In the genomic region with DNA sequence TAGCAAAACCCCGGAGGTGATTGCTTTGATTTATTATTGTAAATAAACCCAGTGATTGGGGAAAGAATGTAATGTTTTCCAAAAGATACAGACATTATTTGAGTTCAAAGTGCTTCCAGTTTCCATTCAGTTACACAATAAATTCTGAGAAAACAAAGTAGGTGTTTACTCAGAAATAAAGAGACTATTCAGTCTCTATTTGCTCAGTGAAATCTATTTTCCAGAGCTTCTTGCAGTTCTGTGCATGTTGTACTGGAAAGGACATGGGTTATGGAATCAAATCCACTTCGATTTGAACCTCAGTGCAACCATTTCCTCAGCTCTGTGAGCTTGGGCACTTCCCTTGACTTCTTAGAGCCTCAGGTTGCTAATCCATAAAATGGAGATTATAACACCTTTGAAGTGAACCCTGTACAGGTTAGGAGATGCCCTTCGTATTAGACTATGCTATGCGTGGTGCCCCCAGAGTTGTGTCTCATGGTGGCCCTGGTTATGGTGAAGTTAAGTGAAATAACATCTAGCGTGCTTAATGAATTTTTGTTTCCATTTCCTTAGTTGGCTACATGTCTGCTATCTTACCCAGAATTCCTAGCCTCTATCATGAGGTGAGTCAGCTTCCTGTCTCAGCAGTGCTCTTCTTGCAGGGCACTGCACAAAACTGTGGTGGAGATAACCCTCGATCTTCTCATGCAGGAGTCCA, we compare ENCODE assay signal across 1 cellular context.
A peak's percentile ranks its signal among the peaks of the same experiment; 100 is the strongest.
TF ChIP-seq lines count a peak whose summit lies in the region.

No MANE protein-coding gene starts in this region.

TF ChIP-seq in K562, 482 proteins besides CTCF, POLR2A, EP300 and RAD21 (continued from another document):
- TF ChIP-seq, protein P1, sequence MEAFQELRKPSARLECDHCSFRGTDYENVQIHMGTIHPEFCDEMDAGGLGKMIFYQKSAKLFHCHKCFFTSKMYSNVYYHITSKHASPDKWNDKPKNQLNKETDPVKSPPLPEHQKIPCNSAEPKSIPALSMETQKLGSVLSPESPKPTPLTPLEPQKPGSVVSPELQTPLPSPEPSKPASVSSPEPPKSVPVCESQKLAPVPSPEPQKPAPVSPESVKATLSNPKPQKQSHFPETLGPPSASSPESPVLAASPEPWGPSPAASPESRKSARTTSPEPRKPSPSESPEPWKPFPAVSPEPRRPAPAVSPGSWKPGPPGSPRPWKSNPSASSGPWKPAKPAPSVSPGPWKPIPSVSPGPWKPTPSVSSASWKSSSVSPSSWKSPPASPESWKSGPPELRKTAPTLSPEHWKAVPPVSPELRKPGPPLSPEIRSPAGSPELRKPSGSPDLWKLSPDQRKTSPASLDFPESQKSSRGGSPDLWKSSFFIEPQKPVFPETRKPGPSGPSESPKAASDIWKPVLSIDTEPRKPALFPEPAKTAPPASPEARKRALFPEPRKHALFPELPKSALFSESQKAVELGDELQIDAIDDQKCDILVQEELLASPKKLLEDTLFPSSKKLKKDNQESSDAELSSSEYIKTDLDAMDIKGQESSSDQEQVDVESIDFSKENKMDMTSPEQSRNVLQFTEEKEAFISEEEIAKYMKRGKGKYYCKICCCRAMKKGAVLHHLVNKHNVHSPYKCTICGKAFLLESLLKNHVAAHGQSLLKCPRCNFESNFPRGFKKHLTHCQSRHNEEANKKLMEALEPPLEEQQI (IDR thresholded peaks at IDR 0.05) = no peak
- TF ChIP-seq ZKSCAN1 (IDR thresholded peaks at IDR 0.05; ENCODE audit: low read depth, low read length) (no peak), PTTG1 (tag; IDR thresholded peaks at IDR 0.05; ENCODE audit: low read depth) (peak; percentile 32; the same call in 1 of the 2 replicates), PRPF4 (IDR thresholded peaks at IDR 0.05; ENCODE audit: insufficient read depth, low read depth, low read length, poor library complexity, severe bottlenecking) (no peak), CBFA2T2 (conservative IDR thresholded peaks at IDR 0.05) (peak; percentile 43), ZNF695 (CRISPR knock-in tag; IDR thresholded peaks at IDR 0.05) (no peak), ATF1 (CRISPR knock-in tag; IDR thresholded peaks at IDR 0.05) (no peak), ATF1 (tag; IDR thresholded peaks at IDR 0.05) (no peak), CXXC5 (CRISPR knock-in tag; IDR thresholded peaks at IDR 0.05) (peak; percentile 57), ETV5 (CRISPR knock-in tag; IDR thresholded peaks at IDR 0.05; ENCODE audit: low read depth) (peak; percentile 70), SP2 (IDR thresholded peaks at IDR 0.05; ENCODE audit: extremely low read depth, low read depth, low read length, poor library complexity, severe bottlenecking) (no peak), HSF4 (CRISPR knock-in tag; IDR thresholded peaks at IDR 0.05; ENCODE audit: borderline replicate concordance) (0 out of 2 replicates have a peak, but pooled peaks have one; percentile 44), TRIM28 (IDR thresholded peaks at IDR 0.05) (no peak), ZNF644 (tag; IDR thresholded peaks at IDR 0.05; ENCODE audit: low read depth) (peak; percentile 70), NR3C1 (CRISPR knock-in tag; IDR thresholded peaks at IDR 0.05) (no peak), NCOA1 (IDR thresholded peaks at IDR 0.05; ENCODE audit: low read depth) (no peak), SLC30A9 (CRISPR knock-in tag; IDR thresholded peaks at IDR 0.05) (no peak), GABPB1 (CRISPR knock-in tag; IDR thresholded peaks at IDR 0.05) (peak; percentile 74)
- TF ChIP-seq, protein P2, sequence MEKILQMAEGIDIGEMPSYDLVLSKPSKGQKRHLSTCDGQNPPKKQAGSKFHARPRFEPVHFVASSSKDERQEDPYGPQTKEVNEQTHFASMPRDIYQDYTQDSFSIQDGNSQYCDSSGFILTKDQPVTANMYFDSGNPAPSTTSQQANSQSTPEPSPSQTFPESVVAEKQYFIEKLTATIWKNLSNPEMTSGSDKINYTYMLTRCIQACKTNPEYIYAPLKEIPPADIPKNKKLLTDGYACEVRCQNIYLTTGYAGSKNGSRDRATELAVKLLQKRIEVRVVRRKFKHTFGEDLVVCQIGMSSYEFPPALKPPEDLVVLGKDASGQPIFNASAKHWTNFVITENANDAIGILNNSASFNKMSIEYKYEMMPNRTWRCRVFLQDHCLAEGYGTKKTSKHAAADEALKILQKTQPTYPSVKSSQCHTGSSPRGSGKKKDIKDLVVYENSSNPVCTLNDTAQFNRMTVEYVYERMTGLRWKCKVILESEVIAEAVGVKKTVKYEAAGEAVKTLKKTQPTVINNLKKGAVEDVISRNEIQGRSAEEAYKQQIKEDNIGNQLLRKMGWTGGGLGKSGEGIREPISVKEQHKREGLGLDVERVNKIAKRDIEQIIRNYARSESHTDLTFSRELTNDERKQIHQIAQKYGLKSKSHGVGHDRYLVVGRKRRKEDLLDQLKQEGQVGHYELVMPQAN (IDR thresholded peaks at IDR 0.05; ENCODE audit: borderline replicate concordance) = no peak
- TF ChIP-seq, protein P3, sequence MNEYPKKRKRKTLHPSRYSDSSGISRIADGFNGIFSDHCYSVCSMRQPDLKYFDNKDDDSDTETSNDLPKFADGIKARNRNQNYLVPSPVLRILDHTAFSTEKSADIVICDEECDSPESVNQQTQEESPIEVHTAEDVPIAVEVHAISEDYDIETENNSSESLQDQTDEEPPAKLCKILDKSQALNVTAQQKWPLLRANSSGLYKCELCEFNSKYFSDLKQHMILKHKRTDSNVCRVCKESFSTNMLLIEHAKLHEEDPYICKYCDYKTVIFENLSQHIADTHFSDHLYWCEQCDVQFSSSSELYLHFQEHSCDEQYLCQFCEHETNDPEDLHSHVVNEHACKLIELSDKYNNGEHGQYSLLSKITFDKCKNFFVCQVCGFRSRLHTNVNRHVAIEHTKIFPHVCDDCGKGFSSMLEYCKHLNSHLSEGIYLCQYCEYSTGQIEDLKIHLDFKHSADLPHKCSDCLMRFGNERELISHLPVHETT (CRISPR knock-in tag; conservative IDR thresholded peaks at IDR 0.05 in 1 of 2, IDR thresholded peaks at IDR 0.05 in 1 of 2) = peak in 1 of 2 experiments; percentile 88; a peak in 2 of 4 replicates
- TF ChIP-seq, protein P4, sequence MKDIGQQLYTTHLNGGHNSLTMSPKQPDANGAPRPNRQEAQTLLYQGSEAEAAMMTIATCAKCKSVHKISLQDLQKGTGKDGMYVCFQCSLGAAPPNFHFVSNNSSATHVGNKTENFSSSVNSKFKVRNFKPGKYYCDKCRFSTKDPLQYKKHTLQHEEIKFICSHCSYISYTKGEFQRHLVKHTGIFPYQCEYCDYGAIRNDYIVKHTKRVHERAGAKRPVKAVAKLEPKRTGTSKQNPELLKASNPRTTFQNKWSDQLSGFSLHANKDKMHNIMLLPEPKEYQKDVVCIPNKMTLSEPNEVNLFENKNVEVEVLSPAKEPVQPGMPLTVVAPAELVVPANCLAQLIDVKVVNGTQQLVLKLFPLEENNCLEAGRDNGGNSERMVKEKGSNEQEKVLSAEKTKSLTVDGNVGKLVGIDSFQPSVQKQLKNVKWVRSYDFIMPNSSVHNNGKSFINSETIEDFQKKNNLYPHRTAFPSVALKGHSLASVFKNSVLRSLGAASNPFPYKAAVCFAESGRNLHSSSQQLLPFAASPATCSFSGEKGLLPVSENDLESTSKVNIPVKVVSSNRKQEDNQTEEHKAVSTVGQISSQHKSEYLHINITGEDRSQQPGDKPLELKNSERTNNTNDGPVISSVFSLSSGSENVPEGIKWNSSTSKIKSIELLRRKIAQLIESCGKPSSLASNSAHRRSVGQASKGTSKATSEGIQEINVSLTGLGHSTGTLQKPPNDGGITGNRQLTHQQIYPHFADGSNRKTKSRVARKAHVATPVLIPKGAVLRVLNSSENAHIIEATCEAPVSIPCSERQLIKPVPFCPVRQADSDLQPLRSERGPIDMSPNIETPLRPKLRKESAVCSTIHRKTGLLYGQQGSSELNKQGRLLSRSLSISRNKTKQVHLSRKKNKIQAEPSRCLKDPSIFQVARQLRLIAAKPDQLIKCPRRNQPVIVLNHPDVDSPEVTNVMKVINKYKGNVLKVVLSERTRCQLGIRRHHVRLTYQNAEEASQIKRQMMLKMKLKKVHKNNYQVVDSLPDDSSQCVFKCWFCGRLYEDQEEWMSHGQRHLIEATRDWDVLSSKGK (CRISPR knock-in tag; IDR thresholded peaks at IDR 0.05) = no peak
- TF ChIP-seq, protein P5, sequence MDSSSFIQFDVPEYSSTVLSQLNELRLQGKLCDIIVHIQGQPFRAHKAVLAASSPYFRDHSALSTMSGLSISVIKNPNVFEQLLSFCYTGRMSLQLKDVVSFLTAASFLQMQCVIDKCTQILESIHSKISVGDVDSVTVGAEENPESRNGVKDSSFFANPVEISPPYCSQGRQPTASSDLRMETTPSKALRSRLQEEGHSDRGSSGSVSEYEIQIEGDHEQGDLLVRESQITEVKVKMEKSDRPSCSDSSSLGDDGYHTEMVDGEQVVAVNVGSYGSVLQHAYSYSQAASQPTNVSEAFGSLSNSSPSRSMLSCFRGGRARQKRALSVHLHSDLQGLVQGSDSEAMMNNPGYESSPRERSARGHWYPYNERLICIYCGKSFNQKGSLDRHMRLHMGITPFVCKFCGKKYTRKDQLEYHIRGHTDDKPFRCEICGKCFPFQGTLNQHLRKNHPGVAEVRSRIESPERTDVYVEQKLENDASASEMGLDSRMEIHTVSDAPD (CRISPR knock-in tag; IDR thresholded peaks at IDR 0.05) = 0 out of 2 replicates have a peak, but pooled peaks have one; percentile 0
- TF ChIP-seq, protein P6, sequence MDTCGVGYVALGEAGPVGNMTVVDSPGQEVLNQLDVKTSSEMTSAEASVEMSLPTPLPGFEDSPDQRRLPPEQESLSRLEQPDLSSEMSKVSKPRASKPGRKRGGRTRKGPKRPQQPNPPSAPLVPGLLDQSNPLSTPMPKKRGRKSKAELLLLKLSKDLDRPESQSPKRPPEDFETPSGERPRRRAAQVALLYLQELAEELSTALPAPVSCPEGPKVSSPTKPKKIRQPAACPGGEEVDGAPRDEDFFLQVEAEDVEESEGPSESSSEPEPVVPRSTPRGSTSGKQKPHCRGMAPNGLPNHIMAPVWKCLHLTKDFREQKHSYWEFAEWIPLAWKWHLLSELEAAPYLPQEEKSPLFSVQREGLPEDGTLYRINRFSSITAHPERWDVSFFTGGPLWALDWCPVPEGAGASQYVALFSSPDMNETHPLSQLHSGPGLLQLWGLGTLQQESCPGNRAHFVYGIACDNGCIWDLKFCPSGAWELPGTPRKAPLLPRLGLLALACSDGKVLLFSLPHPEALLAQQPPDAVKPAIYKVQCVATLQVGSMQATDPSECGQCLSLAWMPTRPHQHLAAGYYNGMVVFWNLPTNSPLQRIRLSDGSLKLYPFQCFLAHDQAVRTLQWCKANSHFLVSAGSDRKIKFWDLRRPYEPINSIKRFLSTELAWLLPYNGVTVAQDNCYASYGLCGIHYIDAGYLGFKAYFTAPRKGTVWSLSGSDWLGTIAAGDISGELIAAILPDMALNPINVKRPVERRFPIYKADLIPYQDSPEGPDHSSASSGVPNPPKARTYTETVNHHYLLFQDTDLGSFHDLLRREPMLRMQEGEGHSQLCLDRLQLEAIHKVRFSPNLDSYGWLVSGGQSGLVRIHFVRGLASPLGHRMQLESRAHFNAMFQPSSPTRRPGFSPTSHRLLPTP (IDR thresholded peaks at IDR 0.05; ENCODE audit: borderline replicate concordance, extremely low read depth, insufficient read length) = no peak
- TF ChIP-seq, protein P7, sequence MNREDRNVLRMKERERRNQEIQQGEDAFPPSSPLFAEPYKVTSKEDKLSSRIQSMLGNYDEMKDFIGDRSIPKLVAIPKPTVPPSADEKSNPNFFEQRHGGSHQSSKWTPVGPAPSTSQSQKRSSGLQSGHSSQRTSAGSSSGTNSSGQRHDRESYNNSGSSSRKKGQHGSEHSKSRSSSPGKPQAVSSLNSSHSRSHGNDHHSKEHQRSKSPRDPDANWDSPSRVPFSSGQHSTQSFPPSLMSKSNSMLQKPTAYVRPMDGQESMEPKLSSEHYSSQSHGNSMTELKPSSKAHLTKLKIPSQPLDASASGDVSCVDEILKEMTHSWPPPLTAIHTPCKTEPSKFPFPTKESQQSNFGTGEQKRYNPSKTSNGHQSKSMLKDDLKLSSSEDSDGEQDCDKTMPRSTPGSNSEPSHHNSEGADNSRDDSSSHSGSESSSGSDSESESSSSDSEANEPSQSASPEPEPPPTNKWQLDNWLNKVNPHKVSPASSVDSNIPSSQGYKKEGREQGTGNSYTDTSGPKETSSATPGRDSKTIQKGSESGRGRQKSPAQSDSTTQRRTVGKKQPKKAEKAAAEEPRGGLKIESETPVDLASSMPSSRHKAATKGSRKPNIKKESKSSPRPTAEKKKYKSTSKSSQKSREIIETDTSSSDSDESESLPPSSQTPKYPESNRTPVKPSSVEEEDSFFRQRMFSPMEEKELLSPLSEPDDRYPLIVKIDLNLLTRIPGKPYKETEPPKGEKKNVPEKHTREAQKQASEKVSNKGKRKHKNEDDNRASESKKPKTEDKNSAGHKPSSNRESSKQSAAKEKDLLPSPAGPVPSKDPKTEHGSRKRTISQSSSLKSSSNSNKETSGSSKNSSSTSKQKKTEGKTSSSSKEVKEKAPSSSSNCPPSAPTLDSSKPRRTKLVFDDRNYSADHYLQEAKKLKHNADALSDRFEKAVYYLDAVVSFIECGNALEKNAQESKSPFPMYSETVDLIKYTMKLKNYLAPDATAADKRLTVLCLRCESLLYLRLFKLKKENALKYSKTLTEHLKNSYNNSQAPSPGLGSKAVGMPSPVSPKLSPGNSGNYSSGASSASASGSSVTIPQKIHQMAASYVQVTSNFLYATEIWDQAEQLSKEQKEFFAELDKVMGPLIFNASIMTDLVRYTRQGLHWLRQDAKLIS (CRISPR knock-in tag; IDR thresholded peaks at IDR 0.05) = no peak
- TF ChIP-seq, protein P8, sequence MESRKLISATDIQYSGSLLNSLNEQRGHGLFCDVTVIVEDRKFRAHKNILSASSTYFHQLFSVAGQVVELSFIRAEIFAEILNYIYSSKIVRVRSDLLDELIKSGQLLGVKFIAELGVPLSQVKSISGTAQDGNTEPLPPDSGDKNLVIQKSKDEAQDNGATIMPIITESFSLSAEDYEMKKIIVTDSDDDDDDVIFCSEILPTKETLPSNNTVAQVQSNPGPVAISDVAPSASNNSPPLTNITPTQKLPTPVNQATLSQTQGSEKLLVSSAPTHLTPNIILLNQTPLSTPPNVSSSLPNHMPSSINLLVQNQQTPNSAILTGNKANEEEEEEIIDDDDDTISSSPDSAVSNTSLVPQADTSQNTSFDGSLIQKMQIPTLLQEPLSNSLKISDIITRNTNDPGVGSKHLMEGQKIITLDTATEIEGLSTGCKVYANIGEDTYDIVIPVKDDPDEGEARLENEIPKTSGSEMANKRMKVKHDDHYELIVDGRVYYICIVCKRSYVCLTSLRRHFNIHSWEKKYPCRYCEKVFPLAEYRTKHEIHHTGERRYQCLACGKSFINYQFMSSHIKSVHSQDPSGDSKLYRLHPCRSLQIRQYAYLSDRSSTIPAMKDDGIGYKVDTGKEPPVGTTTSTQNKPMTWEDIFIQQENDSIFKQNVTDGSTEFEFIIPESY (CRISPR knock-in tag; IDR thresholded peaks at IDR 0.05) = no peak
